ENCODE assay signal across 21 cellular contexts in genomic region chr22:22738959-22739585, GRCh38.
"Had no signal": no experiment of that assay in that cellular context is flagged by ENCODE, and none has a peak within 500 bp of the region (broad histone marks: within the 10 kb centered on the region; RNA-seq: fewer than 3 reads in every experiment).

No MANE protein-coding gene starts in this region.

- H3K4me3 ChIP-seq: coronary artery, lung, prostate gland, sigmoid colon, testis, tibial artery, upper lobe of right lung had no signal

- FAIRE-seq: endometrium, frontal cortex, kidney had no signal

- DNase-seq: dermis blood vessel endothelial cell; effector memory CD4-positive, alpha-beta T cell; erythroblast; kidney; natural killer cell; right cardiac atrium; sigmoid colon; stimulated activated CD4-positive, alpha-beta T cell treated with anti-CD3 and anti-CD28 coated beads, Interleukin-2, amount 100 ng/mL, for 24 hours; stimulated activated CD4-positive, alpha-beta T cell treated with anti-CD3 and anti-CD28 coated beads, Interleukin-4, amount 100 ng/mL, for 24 hours; stimulated activated naive CD8-positive, alpha-beta T cell treated with anti-CD3 and anti-CD28 coated beads, Interleukin-15, Interleukin-2, amounts not matched to agents 100 U/mL and 50 U/mL, for 24 hours; testis; tibial artery; upper lobe of right lung had no signal

- H3K27me3 ChIP-seq: testis had no signal

- H3K36me3 ChIP-seq: neutrophil, prostate gland, sigmoid colon, tibial artery, upper lobe of right lung had no signal

- ATAC-seq: left lobe of liver; natural killer cell; right cardiac atrium; stimulated activated memory B cell treated with anti-CD40 and anti-IgM and Interleukin-4, amounts not matched to agents 10 μg/mL and 1 μg/mL and 100 μg/mL, for 72 hours; stimulated activated naive CD8-positive, alpha-beta T cell treated with anti-CD3 and anti-CD28 coated beads, Interleukin-15, Interleukin-2, amounts not matched to agents 100 U/mL and 50 U/mL, for 24 hours had no signal

- H3K27ac ChIP-seq: coronary artery, neutrophil, prostate gland, sigmoid colon, testis, tibial artery, upper lobe of right lung had no signal

- H3K4me1 ChIP-seq: prostate gland, sigmoid colon, testis, tibial artery, upper lobe of right lung had no signal

- H3K9me3 ChIP-seq: neutrophil, prostate gland, sigmoid colon, testis, tibial artery, upper lobe of right lung had no signal
